26 cellular contexts compared by ENCODE assay signal in genomic region chr10:24925799-24926198, GRCh38.
"Had no signal": no experiment of that assay in that cellular context is flagged by ENCODE, and none has a peak within 500 bp of the region (broad histone marks: within the 10 kb centered on the region; RNA-seq: fewer than 3 reads in every experiment).

No MANE protein-coding gene starts in this region.

- H3K9me3 ChIP-seq: esophagus squamous epithelium had no signal

- ATAC-seq: activated CD4-positive, alpha-beta T cell treated with anti-CD3 and anti-CD28 coated beads for 36 hours; activated CD8-positive, alpha-beta T cell treated with anti-CD3 and anti-CD28 coated beads, Interleukin-2, amount 10 ng/mL, durations not matched to agents 7 days and 5 days; activated naive CD4-positive, alpha-beta T cell treated with anti-CD3 and anti-CD28 coated beads, Interleukin-2, amount 50 U/mL, for 72 hours; activated T-cell treated with anti-CD3 and anti-CD28 coated beads, Interleukin-2, amount 50 U/mL, for 72 hours; gastroesophageal sphincter; T-helper 17 cell had no signal

- H3K36me3 ChIP-seq: brain microvascular endothelial cell, esophagus squamous epithelium, gastroesophageal sphincter had no signal

- H3K27me3 ChIP-seq: brain microvascular endothelial cell, esophagus squamous epithelium, gastroesophageal sphincter had no signal

- H3K27ac ChIP-seq: brain microvascular endothelial cell, epithelial cell of prostate, esophagus squamous epithelium, gastroesophageal sphincter had no signal

- H3K4me3 ChIP-seq: esophagus squamous epithelium, gastroesophageal sphincter had no signal

- H3K27ac Mint-ChIP-seq: activated CD4-positive, alpha-beta memory T cell treated with anti-CD3 and anti-CD28 coated beads for 36 hours; activated CD4-positive, alpha-beta T cell treated with anti-CD3 and anti-CD28 coated beads for 36 hours; activated CD4-positive, alpha-beta T cell treated with anti-CD3 and anti-CD28 coated beads, Interleukin-2, amount 10 ng/mL, durations not matched to agents 24 days and 14 days; activated CD8-positive, alpha-beta T cell treated with anti-CD3 and anti-CD28 coated beads, Interleukin-2, amount 10 ng/mL, durations not matched to agents 7 days and 5 days; activated naive CD4-positive, alpha-beta T cell treated with anti-CD3 and anti-CD28 coated beads, Interleukin-2, amount 10 ng/mL, durations not matched to agents 7 days and 5 days; activated naive CD4-positive, alpha-beta T cell treated with anti-CD3 and anti-CD28 coated beads, Interleukin-2, amount 50 U/mL, for 72 hours; activated naive CD8-positive, alpha-beta T cell treated with anti-CD3 and anti-CD28 coated beads, Interleukin-2, amount 10 ng/mL, durations not matched to agents 7 days and 5 days; activated T-cell treated with anti-CD3 and anti-CD28 coated beads, Interleukin-2, amount 50 U/mL, for 24 hours; activated T-cell treated with anti-CD3 and anti-CD28 coated beads, Interleukin-2, amount 50 U/mL, for 72 hours; T-helper 17 cell; T-helper 2 cell treated with Interferon-gamma antibody and Interleukin-4, amounts not matched to agents 5 μg/mL and 100 μg/mL, for 36 hours had no signal

- H3K27me3 Mint-ChIP-seq: activated CD4-positive, alpha-beta memory T cell treated with anti-CD3 and anti-CD28 coated beads for 36 hours; activated CD4-positive, alpha-beta T cell treated with anti-CD3 and anti-CD28 coated beads for 36 hours; activated CD4-positive, alpha-beta T cell treated with anti-CD3 and anti-CD28 coated beads, Interleukin-2, amount 10 ng/mL, durations not matched to agents 24 days and 14 days; activated naive CD4-positive, alpha-beta T cell treated with anti-CD3 and anti-CD28 coated beads, Interleukin-2, amount 10 ng/mL, durations not matched to agents 7 days and 5 days; activated naive CD8-positive, alpha-beta T cell treated with anti-CD3 and anti-CD28 coated beads, Interleukin-2, amount 10 ng/mL, durations not matched to agents 7 days and 5 days; activated T-cell treated with anti-CD3 and anti-CD28 coated beads, Interleukin-2, amount 50 U/mL, for 24 hours; T-helper 17 cell had no signal

- DNase-seq: activated CD4-positive, alpha-beta memory T cell treated with anti-CD3 and anti-CD28 coated beads for 36 hours; activated CD4-positive, alpha-beta T cell treated with anti-CD3 and anti-CD28 coated beads for 36 hours; activated CD4-positive, alpha-beta T cell treated with anti-CD3 and anti-CD28 coated beads, Interleukin-2, amount 10 ng/mL, durations not matched to agents 24 days and 14 days; activated CD4-positive, CD25-positive, alpha-beta regulatory T cell; activated CD4-positive, CD25-positive, alpha-beta regulatory T cell treated with anti-CD3 and anti-CD28 coated beads, Interleukin-2, amount 50 U/mL, for 72 hours; activated CD8-positive, alpha-beta memory T cell treated with anti-CD3 and anti-CD28 coated beads, Interleukin-2, amount 50 U/mL, for 48 hours; activated CD8-positive, alpha-beta T cell treated with anti-CD3 and anti-CD28 coated beads, Interleukin-2, amount 10 ng/mL, durations not matched to agents 7 days and 5 days; activated gamma-delta T cell; activated naive CD4-positive, alpha-beta T cell; activated naive CD4-positive, alpha-beta T cell treated with anti-CD3 and anti-CD28 coated beads, Interleukin-2, amount 10 ng/mL, durations not matched to agents 7 days and 5 days; activated naive CD8-positive, alpha-beta T cell treated with anti-CD3 and anti-CD28 coated beads, Interleukin-2, amount 10 ng/mL, durations not matched to agents 7 days and 5 days; activated T-cell treated with anti-CD3 and anti-CD28 coated beads for 4 hours; activated T-cell treated with anti-CD3 and anti-CD28 coated beads, Interleukin-2, amount 50 U/mL, for 24 hours; activated T-cell treated with anti-CD3 and anti-CD28 coated beads, Interleukin-2, amount 50 U/mL, for 72 hours; brain microvascular endothelial cell; cortex of kidney; dermis blood vessel endothelial cell; effector CD8-positive, alpha-beta T cell; esophagus squamous epithelium; foreskin melanocyte; T-helper 1 cell; T-helper 17 cell had no signal

- H3K4me3 Mint-ChIP-seq: activated CD4-positive, alpha-beta memory T cell treated with anti-CD3 and anti-CD28 coated beads for 36 hours; activated CD4-positive, alpha-beta T cell treated with anti-CD3 and anti-CD28 coated beads for 36 hours; activated CD4-positive, alpha-beta T cell treated with anti-CD3 and anti-CD28 coated beads, Interleukin-2, amount 10 ng/mL, durations not matched to agents 24 days and 14 days; activated CD8-positive, alpha-beta T cell treated with anti-CD3 and anti-CD28 coated beads, Interleukin-2, amount 10 ng/mL, durations not matched to agents 7 days and 5 days; activated naive CD4-positive, alpha-beta T cell treated with anti-CD3 and anti-CD28 coated beads, Interleukin-2, amount 10 ng/mL, durations not matched to agents 7 days and 5 days; activated naive CD8-positive, alpha-beta T cell treated with anti-CD3 and anti-CD28 coated beads, Interleukin-2, amount 10 ng/mL, durations not matched to agents 7 days and 5 days; activated T-cell treated with anti-CD3 and anti-CD28 coated beads, Interleukin-2, amount 50 U/mL, for 24 hours; activated T-cell treated with anti-CD3 and anti-CD28 coated beads, Interleukin-2, amount 50 U/mL, for 72 hours; T-helper 17 cell; T-helper 2 cell treated with Interferon-gamma antibody and Interleukin-4, amounts not matched to agents 5 μg/mL and 100 μg/mL, for 36 hours had no signal
